Comparison of ENCODE assay signal across 9 cellular contexts in the genomic region with DNA sequence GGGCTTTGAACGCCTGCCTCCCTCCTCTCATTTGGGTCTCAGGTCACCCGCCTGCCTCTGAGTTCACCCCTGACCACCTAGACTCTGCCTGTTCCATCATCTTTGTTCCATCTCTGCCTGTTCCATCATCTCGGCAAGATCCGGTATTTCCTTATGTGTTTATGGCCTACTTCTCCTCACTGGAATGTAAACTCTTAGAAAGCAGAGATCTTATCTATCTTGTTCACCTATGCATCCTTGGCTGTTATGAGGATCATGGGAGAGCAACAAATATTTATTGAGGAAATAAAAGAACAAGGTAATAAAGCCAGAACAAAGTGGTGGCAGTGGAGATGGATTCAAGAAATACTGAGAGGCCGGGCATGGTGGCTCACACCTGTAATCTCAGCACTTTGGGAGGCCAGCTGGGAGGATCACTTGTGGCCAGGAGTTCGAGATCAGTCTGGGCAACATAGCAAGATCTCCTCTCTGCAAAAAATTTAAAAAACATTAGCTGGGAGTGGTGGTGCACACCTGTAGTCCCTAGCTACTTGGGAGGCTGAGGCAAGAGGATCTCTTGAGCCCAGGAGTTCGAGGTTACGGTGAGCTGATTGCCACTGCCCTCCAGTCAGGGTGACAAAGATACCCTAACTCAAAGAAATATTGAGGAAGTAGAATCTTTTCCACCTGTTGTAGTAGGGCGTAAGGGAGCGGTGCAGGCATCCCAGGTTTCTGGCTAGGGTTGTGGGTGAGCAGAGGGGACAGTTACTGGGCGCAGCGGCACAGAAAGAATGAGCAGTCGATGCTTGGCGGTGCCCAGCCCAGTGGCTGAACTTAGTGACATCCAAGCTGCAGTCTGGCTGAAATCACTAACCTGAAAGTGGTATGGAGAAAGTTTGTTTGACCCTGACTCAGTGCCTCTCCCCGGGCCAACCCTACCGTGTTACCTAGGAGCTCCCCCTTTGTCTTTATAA. TPM values are rescaled to one million over a fixed set of nuclear protein-coding genes. Genes with fewer than 3 reads are reported as not detected.
A peak's percentile ranks its signal among the peaks of the same experiment; 100 is the strongest.
DNase-seq lines count a peak whose midpoint lies in the region; ATAC-seq, FAIRE-seq and TF ChIP-seq lines count a peak whose summit lies in the region.
"Had no signal": no experiment of that assay in that cellular context is flagged by ENCODE, and none has a peak within 500 bp of the region (broad histone marks: within the 10 kb centered on the region; RNA-seq: fewer than 3 reads in every experiment).

No MANE protein-coding gene starts in this region.

- intact Hi-C loops in body of pancreas (cut with DNase I): no loop called here
- intact Hi-C loops in mucosa of descending colon (cut with DNase I, micrococcal nuclease): no loop called here
- intact Hi-C loops in upper lobe of right lung (cut with DNase I): no loop called here

- no peaks in the 10 kb centered on the region for H3K9me3 Mint-ChIP-seq in activated naive CD4-positive, alpha-beta T cell treated with anti-CD3 and anti-CD28 coated beads, Interleukin-2, amount 50 U/mL, for 24 hours

- no peaks in the 10 kb centered on the region for H3K27me3 Mint-ChIP-seq in activated naive CD4-positive, alpha-beta T cell treated with anti-CD3 and anti-CD28 coated beads, Interleukin-2, amount 50 U/mL, for 24 hours

- H3K4me3 ChIP-seq in body of pancreas: no peak overlapping the region
- H3K4me3 ChIP-seq in mucosa of descending colon: no peak overlapping the region
- H3K4me3 ChIP-seq in upper lobe of right lung: no peak overlapping the region

- H3K4me1 Mint-ChIP-seq in activated naive CD4-positive, alpha-beta T cell treated with anti-CD3 and anti-CD28 coated beads, Interleukin-2, amount 50 U/mL, for 24 hours: peaks cover 22% of the 10 kb centered on the region

- H3K36me3 Mint-ChIP-seq in activated naive CD4-positive, alpha-beta T cell treated with anti-CD3 and anti-CD28 coated beads, Interleukin-2, amount 50 U/mL, for 24 hours: no peaks in the 10 kb centered on the region

- H3K4me1 ChIP-seq in body of pancreas: peaks cover 30% of the 10 kb centered on the region
- peaks cover 40% of the 10 kb centered on the region for H3K4me1 ChIP-seq in mucosa of descending colon (ENCODE audit: low read depth)
- H3K4me1 ChIP-seq in upper lobe of right lung: peaks cover 61% of the 10 kb centered on the region

- no peak for TF ChIP-seq POLR2A in body of pancreas (IDR thresholded peaks at IDR 0.05)
- no peak for TF ChIP-seq POLR2A in GM12891 (IDR thresholded peaks at IDR 0.05; ENCODE audit: low read depth, low read length)

- 92 to 93% methylated on average over 16 of the region's 16 CpGs for WGBS in body of pancreas, 2 donors

- no peak for ATAC-seq in body of pancreas
- peak; percentile 11 for ATAC-seq in mucosa of descending colon
- no peak for ATAC-seq in upper lobe of right lung
- no peak for ATAC-seq in HG03565 (IDR thresholded peaks at IDR 0.05; ENCODE audit: unreplicated experiment)

- H3K27ac ChIP-seq in body of pancreas (peak overlapping the region in 3 of 4 donors; percentile 95 to 97 (median 95)), upper lobe of right lung (peak overlapping the region; percentile 98)

- H3K36me3 ChIP-seq in body of pancreas (replicated peaks in 1 of 2; ENCODE audit: insufficient read depth in 1 of 2, low read depth in 2 of 2) (no peaks in the 10 kb centered on the region), mucosa of descending colon (ENCODE audit: low read depth) (no peaks in the 10 kb centered on the region), upper lobe of right lung (no peaks in the 10 kb centered on the region)

- DNase-seq in activated naive CD4-positive, alpha-beta T cell (lab: John Stamatoyannopoulos, UW): no peak
- no peak for DNase-seq in body of pancreas
- peak in 2 of 3 donors; percentile 20 to 56 for DNase-seq in mucosa of descending colon
- DNase-seq in upper lobe of right lung: no peak
- no peak for DNase-seq in 8988T
- DNase-seq in GM12891 (ENCODE audit: insufficient read length, low spot score): no peak
- DNase-seq: COR-L47 had no signal

- FAIRE-seq in GM12891 (lab: Jason Lieb, UNC): no peak

- peak overlapping the region; percentile 90 for H3K27ac Mint-ChIP-seq in activated naive CD4-positive, alpha-beta T cell treated with anti-CD3 and anti-CD28 coated beads, Interleukin-2, amount 50 U/mL, for 24 hours

- H3K27me3 ChIP-seq in body of pancreas (no peaks in the 10 kb centered on the region), upper lobe of right lung (no peaks in the 10 kb centered on the region)

- no peak for TF ChIP-seq CTCF in body of pancreas (IDR thresholded peaks at IDR 0.05)
- no peak for TF ChIP-seq CTCF in mucosa of descending colon (IDR thresholded peaks at IDR 0.05)
- TF ChIP-seq CTCF in upper lobe of right lung (IDR thresholded peaks at IDR 0.05): no peak

- H3K9me3 ChIP-seq in body of pancreas (no peaks in the 10 kb centered on the region), mucosa of descending colon (no peaks in the 10 kb centered on the region), upper lobe of right lung (no peaks in the 10 kb centered on the region)

- H3K4me3 Mint-ChIP-seq in activated naive CD4-positive, alpha-beta T cell treated with anti-CD3 and anti-CD28 coated beads, Interleukin-2, amount 50 U/mL, for 24 hours: peak overlapping the region; percentile 48

TF ChIP-seq in GM12891, 5 proteins besides CTCF, POLR2A, EP300 and RAD21:
- TF ChIP-seq POLR2AphosphoS5 (IDR thresholded peaks at IDR 0.05; ENCODE audit: low read depth, low read length): no peak
- no peak for TF ChIP-seq SPI1 (IDR thresholded peaks at IDR 0.05; ENCODE audit: low read depth, low read length)

RNA-seq across cellular contexts. Expression of gene KLC1, which starts 1.7 kb away (rescaled TPM):
- 100 to 1,000 TPM; 199 to 292 TPM for total RNA-seq in body of pancreas
- 100 to 1,000 TPM in 2 of 3 donors, 10 to 100 TPM in 1; 99.3 to 188 (median 104) TPM for total RNA-seq in mucosa of descending colon
- 172 TPM for total RNA-seq in upper lobe of right lung
- 49.3 TPM for polyA plus RNA-seq in GM12891 (2012; ENCODE audit: low read depth, missing spikeins)

Comparison
In these comparisons a context has a peak if more than half of its experiments do, and no peak if none do; other contexts are left out.
1. DNase-seq: peak in mucosa of descending colon (2 of 3); none in activated naive CD4-positive, alpha-beta T cell (0 of 4), body of pancreas (0 of 4), upper lobe of right lung (single experiment), 8988T (single experiment) and GM12891 (single experiment).